9 cellular contexts compared by ENCODE assay signal in genomic region chr17:50152736-50153135, GRCh38. TPM values are rescaled to one million over a fixed set of nuclear protein-coding genes. Genes with fewer than 3 reads are reported as not detected.
DNase-seq lines count a peak whose midpoint lies in the region; ATAC-seq and TF ChIP-seq lines count a peak whose summit lies in the region.
"Had no signal": no experiment of that assay in that cellular context is flagged by ENCODE, and none has a peak within 500 bp of the region (broad histone marks: within the 10 kb centered on the region; RNA-seq: fewer than 3 reads in every experiment).

No MANE protein-coding gene starts in this region.

- H3K9ac ChIP-seq in colonic mucosa (ENCODE audit: low read depth in 2 of 2, low read length in 2 of 2) = peak overlapping the region in 1 of 2 donors; percentile 88
- peak overlapping the region; percentile 94 for H3K9ac ChIP-seq in neural cell (ENCODE audit: low read length)

- H3K36me3 ChIP-seq in KOPT-K1 (ENCODE audit: insufficient read depth, low read length) (no peaks in the 10 kb centered on the region), colonic mucosa (no peaks in the 10 kb centered on the region), neural cell (ENCODE audit: insufficient read depth, low read length) (no peaks in the 10 kb centered on the region)

- H3K79me2 ChIP-seq in neural cell (replicated peaks; ENCODE audit: insufficient read depth, low read length) = peaks cover 27% of the 10 kb centered on the region

- peak overlapping the region; percentile 95 for H2AFZ ChIP-seq in neural cell (ENCODE audit: low read depth, low read length)

- intact Hi-C loops in colonic mucosa (cut with DNase I) = loop anchor here (5.0 kb wide), 1 partner anchor 55 kb away; the partner anchor contains the start of gene PDK2

- peaks cover 17% of the 10 kb centered on the region for H4K20me1 ChIP-seq in neural cell (ENCODE audit: insufficient read depth)

- TF ChIP-seq CTCF in 22Rv1 (IDR thresholded peaks at IDR 0.05) (no peak), colonic mucosa (IDR thresholded peaks at IDR 0.05) (no peak), neural cell (IDR thresholded peaks at IDR 0.05; ENCODE audit: poor library complexity, severe bottlenecking) (no peak), foreskin keratinocyte (conservative IDR thresholded peaks at IDR 0.05) (no peak)

- H3K4me3 ChIP-seq in colonic mucosa (no peak overlapping the region), neural cell (ENCODE audit: low read length) (peak overlapping the region; percentile 91)

- no peaks in the 10 kb centered on the region for H3F3A ChIP-seq in neural cell (ENCODE audit: insufficient read depth, low read length, poor library complexity, severe bottlenecking)

- no peak for DNase-seq in colonic mucosa
- no peak for DNase-seq in foreskin keratinocyte
- DNase-seq in stimulated activated CD8-positive, alpha-beta memory T cell treated with anti-CD3 and anti-CD28 coated beads, Interleukin-4, amount 100 ng/mL, for 48 hours = no peak
- no peak for DNase-seq in occipital lobe (lab: John Stamatoyannopoulos, UW)
- no peak for DNase-seq in stimulated activated CD4-positive, alpha-beta T cell treated with anti-CD3 and anti-CD28 coated beads, Interleukin-4, amount 100 ng/mL, for 1 hour

- H3K27ac ChIP-seq in 22Rv1 (peak overlapping the region; percentile 89; the same call in 1 of the 2 replicates), KOPT-K1 (ENCODE audit: low read depth, low read length, poor library complexity, severe bottlenecking) (peak overlapping the region; percentile 60), colonic mucosa (peak overlapping the region; percentile 91), neural cell (ENCODE audit: low read length) (peak overlapping the region; percentile 89), foreskin keratinocyte (no peak overlapping the region)

- H3K4me1 ChIP-seq in colonic mucosa (no peaks in the 10 kb centered on the region), foreskin keratinocyte (peaks cover 2% of the 10 kb centered on the region)

- no peak for TF ChIP-seq RAD21 in neural cell (conservative IDR thresholded peaks at IDR 0.05)

- no peak for ATAC-seq in foreskin keratinocyte

- no peaks in the 10 kb centered on the region for H3K9me2 ChIP-seq in neural cell (ENCODE audit: insufficient read depth, low read length)

- TF ChIP-seq EP300 in neural cell (conservative IDR thresholded peaks at IDR 0.05; ENCODE audit: poor library complexity, severe bottlenecking) = no peak

- H3K27me3 ChIP-seq in colonic mucosa (no peaks in the 10 kb centered on the region), neural cell (ENCODE audit: insufficient read depth, low read depth, low read length) (no peaks in the 10 kb centered on the region), foreskin keratinocyte (no peaks in the 10 kb centered on the region)

- peak overlapping the region; percentile 99 for H3K4me2 ChIP-seq in neural cell (ENCODE audit: low read length)

- no peaks in the 10 kb centered on the region for H3K9me3 ChIP-seq in KOPT-K1 (ENCODE audit: insufficient read depth, low read length, poor library complexity, severe bottlenecking)
- H3K9me3 ChIP-seq in colonic mucosa = no peaks in the 10 kb centered on the region
- no peaks in the 10 kb centered on the region for H3K9me3 ChIP-seq in neural cell (ENCODE audit: low read length)

TF ChIP-seq in neural cell, 6 proteins besides CTCF, POLR2A, EP300 and RAD21:
- no peak for TF ChIP-seq EZH2 (IDR thresholded peaks at IDR 0.05; ENCODE audit: borderline replicate concordance, insufficient read depth, low read length, poor library complexity, severe bottlenecking)
- TF ChIP-seq POLR2AphosphoS5 (IDR thresholded peaks at IDR 0.05) = no peak
- no peak for TF ChIP-seq REST (IDR thresholded peaks at IDR 0.05; ENCODE audit: borderline replicate concordance)
- no peak for TF ChIP-seq MXI1 (conservative IDR thresholded peaks at IDR 0.05; ENCODE audit: poor library complexity, severe bottlenecking)
- no peak for TF ChIP-seq SMC3 (conservative IDR thresholded peaks at IDR 0.05; ENCODE audit: poor library complexity)
- no peak for TF ChIP-seq TAF1 (IDR thresholded peaks at IDR 0.05; ENCODE audit: low read depth)

RNA-seq across cellular contexts. Expression of gene PPP1R9B, which starts 2.3 kb away (rescaled TPM):
- total RNA-seq in colonic mucosa (10 to 100 TPM; 36.6 to 43.2 TPM), foreskin keratinocyte (32.9 and 36.0 TPM in 2 replicates), occipital lobe (69.9 TPM)
- polyA plus RNA-seq in neural cell (29.2 and 30.5 TPM in 2 replicates), foreskin keratinocyte (21.2 and 21.5 TPM in 2 replicates)
- 56.8 and 70.1 TPM in 2 replicates for polyA minus RNA-seq in neural cell

RNA-seq across cellular contexts. Expression of gene SGCA, which starts 13.1 kb away (rescaled TPM):
- 1 to 10 TPM in 1 of 2 donors, under 1 TPM in 1; 0.89 to 5.5 TPM for total RNA-seq in colonic mucosa
- 0.43 TPM in 1 of 2 replicates, not detected in the other for polyA plus RNA-seq in neural cell
- polyA minus RNA-seq in neural cell = not detected in 2 replicates
- total RNA-seq in foreskin keratinocyte = not detected in 2 replicates
- polyA plus RNA-seq in foreskin keratinocyte = not detected in 2 replicates
- total RNA-seq in occipital lobe = not detected
- total RNA-seq: RPMI7951 had no signal

RNA-seq across cellular contexts. Expression of gene SAMD14, which starts 22.8 kb away (rescaled TPM):
- total RNA-seq in colonic mucosa = 1 to 10 TPM in 1 of 2 donors, under 1 TPM in 1; 0.77 to 2.3 TPM
- polyA plus RNA-seq in neural cell = 105 and 128 TPM in 2 replicates
- polyA minus RNA-seq in neural cell = 77.2 and 83.0 TPM in 2 replicates
- 0.99 and 2.4 TPM in 2 replicates for total RNA-seq in foreskin keratinocyte
- 1.4 and 2.4 TPM in 2 replicates for polyA plus RNA-seq in foreskin keratinocyte
- 21.5 TPM for total RNA-seq in occipital lobe

RNA-seq across cellular contexts. Expression of gene COL1A1, which starts 48.7 kb away (rescaled TPM):
- 100 to 1,000 TPM in 1 of 2 donors, 10 to 100 TPM in 1; 74.7 to 127 TPM for total RNA-seq in colonic mucosa
- 0.14 TPM in 1 of 2 replicates, not detected in the other for polyA plus RNA-seq in neural cell
- 0.46 and 0.73 TPM in 2 replicates for polyA minus RNA-seq in neural cell
- total RNA-seq in foreskin keratinocyte = 3.5 and 4.7 TPM in 2 replicates
- polyA plus RNA-seq in foreskin keratinocyte = 2.2 and 2.7 TPM in 2 replicates
- total RNA-seq in occipital lobe = 17.6 TPM

RNA-seq across cellular contexts. Expression of gene PDK2, which starts 57.6 kb away (rescaled TPM):
- total RNA-seq in colonic mucosa (10 to 100 TPM; 48.8 to 56.4 TPM), foreskin keratinocyte (7.3 and 7.5 TPM in 2 replicates), occipital lobe (9.0 TPM)
- polyA plus RNA-seq in neural cell (36.2 and 41.7 TPM in 2 replicates), foreskin keratinocyte (6.9 and 7.5 TPM in 2 replicates)
- polyA minus RNA-seq in neural cell = 31.9 and 37.3 TPM in 2 replicates
